Comparison of ENCODE assay signal across 12 cellular contexts in genomic region chr12:75489187-75489586, GRCh38. TPM values are rescaled to one million over a fixed set of nuclear protein-coding genes. Genes with fewer than 3 reads are reported as not detected.
DNase-seq lines count a peak whose midpoint lies in the region; ATAC-seq and TF ChIP-seq lines count a peak whose summit lies in the region.
"Had no signal": no experiment of that assay in that cellular context is flagged by ENCODE, and none has a peak within 500 bp of the region (broad histone marks: within the 10 kb centered on the region; RNA-seq: fewer than 3 reads in every experiment).

No MANE protein-coding gene starts in this region.

- 80 to 92% (median 87%) methylated on average over 2 of the region's 2 CpGs for WGBS in psoas muscle, 3 donors

- TF ChIP-seq CTCF in breast epithelium (IDR thresholded peaks at IDR 0.05) (no peak), psoas muscle (IDR thresholded peaks at IDR 0.05) (no peak)

- H3K9me3 Mint-ChIP-seq in activated CD8-positive, alpha-beta memory T cell treated with anti-CD3 and anti-CD28 coated beads, Interleukin-2, amount 10 ng/mL, durations not matched to agents 7 days and 5 days (ENCODE audit: low read depth), result no peaks in the 10 kb centered on the region

- H3K36me3 ChIP-seq in breast epithelium, result no peaks in the 10 kb centered on the region
- peaks cover 0 to 18% of the 10 kb centered on the region in 2 donors for H3K36me3 ChIP-seq in psoas muscle (ENCODE audit: insufficient read depth in 1 of 2, low read depth in 1 of 2)

- no peak for DNase-seq in activated CD8-positive, alpha-beta memory T cell treated with anti-CD3 and anti-CD28 coated beads, Interleukin-2, amount 10 ng/mL, durations not matched to agents 7 days and 5 days
- DNase-seq in activated CD8-positive, alpha-beta memory T cell treated with anti-CD3 and anti-CD28 coated beads, Interleukin-2, amount 50 U/mL, for 4 hours, result no peak
- no peak for DNase-seq in breast epithelium (ENCODE audit: low spot score in 2 of 2)
- DNase-seq in psoas muscle, result no peak
- no peak for DNase-seq in KG1 (lab: John Stamatoyannopoulos, UW)
- DNase-seq: heart right ventricle, NCI-H2029 had no signal

- intact Hi-C loops in breast epithelium (cut with DNase I; ENCODE audit: low total_unique reads) (no loop called here), psoas muscle (cut with DNase I) (no loop called here)

- H3K27me3 Mint-ChIP-seq in activated CD8-positive, alpha-beta memory T cell treated with anti-CD3 and anti-CD28 coated beads, Interleukin-2, amount 10 ng/mL, durations not matched to agents 7 days and 5 days, result no peaks in the 10 kb centered on the region

- CTCF ChIA-PET in activated CD8-positive, alpha-beta memory T cell treated with anti-CD3 and anti-CD28 coated beads, Interleukin-2, amount 10 ng/mL, durations not matched to agents 7 days and 5 days (lab: Charles Lee), result interaction anchor here (0.6 to 1.4 kb wide), 6 partner anchors 9 to 288 kb away, joined by 3 to 5 read pairs (median 3); partner anchors contain the start of gene KRR1

- ATAC-seq in activated CD8-positive, alpha-beta memory T cell treated with anti-CD3 and anti-CD28 coated beads, Interleukin-2, amount 10 ng/mL, durations not matched to agents 7 days and 5 days, result peak; percentile 4
- peak; percentile 7 for ATAC-seq in HG03565 (IDR thresholded peaks at IDR 0.05; ENCODE audit: unreplicated experiment)
- ATAC-seq in psoas muscle, result peak in 3 of 4 donors; percentile 11 to 25 (median 21)
- ATAC-seq in GM19328 (IDR thresholded peaks at IDR 0.05; ENCODE audit: unreplicated experiment), result no peak
- ATAC-seq in GM18517 (IDR thresholded peaks at IDR 0.05; ENCODE audit: unreplicated experiment), result no peak

- no peaks in the 10 kb centered on the region for H3K4me1 ChIP-seq in breast epithelium
- H3K4me1 ChIP-seq in psoas muscle, result no peaks in the 10 kb centered on the region

- TF ChIP-seq POLR2A in breast epithelium (IDR thresholded peaks at IDR 0.05), result no peak

- no peak overlapping the region for H3K4me3 Mint-ChIP-seq in activated CD8-positive, alpha-beta memory T cell treated with anti-CD3 and anti-CD28 coated beads, Interleukin-2, amount 10 ng/mL, durations not matched to agents 7 days and 5 days

- H3K4me3 ChIP-seq in breast epithelium, result no peak overlapping the region
- no peak overlapping the region for H3K4me3 ChIP-seq in psoas muscle
- H3K4me3 ChIP-seq: heart right ventricle, lung, thoracic aorta had no signal

- H3K27me3 ChIP-seq in breast epithelium, result no peaks in the 10 kb centered on the region
- H3K27me3 ChIP-seq in psoas muscle (ENCODE audit: insufficient read depth in 3 of 3, low read length in 2 of 3), result no peaks in the 10 kb centered on the region
- H3K27me3 ChIP-seq: heart right ventricle had no signal

- H3K36me3 Mint-ChIP-seq in activated CD8-positive, alpha-beta memory T cell treated with anti-CD3 and anti-CD28 coated beads, Interleukin-2, amount 10 ng/mL, durations not matched to agents 7 days and 5 days, result peaks cover 44% of the 10 kb centered on the region

- H3K27ac ChIP-seq in breast epithelium (peak overlapping the region; percentile 4 to 30), psoas muscle (peak overlapping the region; percentile 16)
- H3K27ac ChIP-seq: heart right ventricle had no signal

- H3K9me3 ChIP-seq in breast epithelium (no peaks in the 10 kb centered on the region), psoas muscle (no peaks in the 10 kb centered on the region)
- H3K9me3 ChIP-seq: heart right ventricle, thoracic aorta had no signal

- peaks cover 54% of the 10 kb centered on the region for H3K4me1 Mint-ChIP-seq in activated CD8-positive, alpha-beta memory T cell treated with anti-CD3 and anti-CD28 coated beads, Interleukin-2, amount 10 ng/mL, durations not matched to agents 7 days and 5 days

- H3K27ac Mint-ChIP-seq in activated CD8-positive, alpha-beta memory T cell treated with anti-CD3 and anti-CD28 coated beads, Interleukin-2, amount 10 ng/mL, durations not matched to agents 7 days and 5 days, result peak overlapping the region; percentile 69

RNA-seq across cellular contexts. Expression of gene GLIPR1, which starts 8.6 kb away (rescaled TPM):
- total RNA-seq in activated CD8-positive, alpha-beta memory T cell treated with anti-CD3 and anti-CD28 coated beads, Interleukin-2, amount 10 ng/mL, durations not matched to agents 7 days and 5 days, result 10 to 100 TPM; 55.3 to 74.8 TPM
- 10 to 100 TPM; 12.1 to 23.0 (median 17.0) TPM for total RNA-seq in breast epithelium
- 1 to 10 TPM; 2.8 to 5.7 (median 4.9) TPM for total RNA-seq in psoas muscle
- 1 to 10 TPM in 1 of 3 donors, under 1 TPM in 2; 0.52 to 4.4 (median 0.88) TPM for polyA plus RNA-seq in psoas muscle

RNA-seq across cellular contexts. Expression of gene KRR1, which starts 22.2 kb away (rescaled TPM):
- 10 to 100 TPM; 68.5 to 97.7 TPM for total RNA-seq in activated CD8-positive, alpha-beta memory T cell treated with anti-CD3 and anti-CD28 coated beads, Interleukin-2, amount 10 ng/mL, durations not matched to agents 7 days and 5 days
- total RNA-seq in breast epithelium (10 to 100 TPM; 34.1 to 56.9 (median 36.4) TPM), psoas muscle (10 to 100 TPM; 43.1 to 64.9 (median 50.9) TPM)
- 10 to 100 TPM; 15.7 to 40.4 (median 32.4) TPM for polyA plus RNA-seq in psoas muscle

Comparison
In these comparisons a context has a peak if more than half of its experiments do, and no peak if none do; other contexts are left out.
1. ATAC-seq: peak in activated CD8-positive, alpha-beta memory T cell treated with anti-CD3 and anti-CD28 coated beads, Interleukin-2, amount 10 ng/mL, durations not matched to agents 7 days and 5 days (single experiment), HG03565 (single experiment) and psoas muscle (3 of 4); none in GM19328 (single experiment) and GM18517 (single experiment).